In the genomic region with DNA sequence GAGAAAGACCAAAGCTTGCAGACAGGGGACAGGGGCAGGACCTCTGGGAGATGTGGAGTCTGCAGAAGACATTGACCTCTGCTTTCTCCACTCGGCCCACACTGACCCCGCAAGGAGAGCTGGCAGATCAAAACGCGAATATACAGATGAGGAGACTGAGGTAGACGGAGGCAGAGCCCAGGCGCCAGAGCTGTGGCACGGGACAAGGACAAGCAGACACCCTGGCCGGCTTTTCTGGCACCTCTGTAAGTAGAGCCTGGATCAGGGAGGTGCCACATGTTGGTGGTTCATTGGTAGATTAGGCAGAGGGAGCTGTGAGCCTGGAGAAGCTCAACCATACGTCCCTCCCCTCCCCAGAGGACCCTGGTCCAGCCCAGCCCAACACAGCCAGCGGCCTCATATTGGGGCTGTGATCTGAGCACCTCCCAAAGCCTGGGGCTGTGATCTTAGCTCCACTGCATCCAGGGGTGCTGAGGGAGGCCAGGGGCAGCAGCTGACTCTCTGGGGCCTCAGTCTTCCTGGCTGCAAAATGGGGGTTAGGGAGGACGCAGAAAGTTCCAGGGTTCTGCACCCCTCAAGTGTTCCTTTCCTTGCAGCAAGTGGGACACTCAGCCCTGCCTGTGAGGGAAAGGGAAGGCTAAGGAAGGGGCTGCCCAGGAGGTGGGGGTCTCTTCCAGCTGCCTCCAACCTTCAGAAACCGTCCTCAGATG, we compare ENCODE assay signal across 22 cellular contexts.
"Had no signal": no experiment of that assay in that cellular context is flagged by ENCODE, and none has a peak within 500 bp of the region (broad histone marks: within the 10 kb centered on the region; RNA-seq: fewer than 3 reads in every experiment).

No MANE protein-coding gene starts in this region.

- ATAC-seq: activated CD4-positive, CD25-positive, alpha-beta regulatory T cell treated with anti-CD3 and anti-CD28 coated beads, Interleukin-2, amount 50 U/mL, for 24 hours; activated CD8-positive, alpha-beta T cell treated with anti-CD3 and anti-CD28 coated beads for 36 hours; activated naive CD4-positive, alpha-beta T cell treated with anti-CD3 and anti-CD28 coated beads, Interleukin-2, amount 50 U/mL, for 72 hours; esophagus mucosa; left colon; lower lobe of right lung; right cardiac atrium; stimulated activated memory B cell treated with anti-CD40 and anti-IgM and Interleukin-4, amounts not matched to agents 10 μg/mL and 1 μg/mL and 100 μg/mL, for 72 hours had no signal

- H3K27ac Mint-ChIP-seq: activated CD4-positive, alpha-beta T cell treated with anti-CD3 and anti-CD28 coated beads, Interleukin-2, amount 10 ng/mL, durations not matched to agents 7 days and 5 days; activated CD8-positive, alpha-beta T cell treated with anti-CD3 and anti-CD28 coated beads for 36 hours; stimulated activated memory B cell treated with anti-CD40 and anti-IgM and Interleukin-4, amounts not matched to agents 10 μg/mL and 1 μg/mL and 100 μg/mL, for 72 hours had no signal

- H3K9me3 ChIP-seq: lower lobe of right lung, prostate gland, testis, uterus had no signal

- DNase-seq: activated CD4-positive, alpha-beta T cell treated with anti-CD3 and anti-CD28 coated beads, Interleukin-2, amount 10 ng/mL, durations not matched to agents 7 days and 5 days; activated CD8-positive, alpha-beta T cell treated with anti-CD3 and anti-CD28 coated beads for 36 hours; activated T-cell treated with anti-CD3 and anti-CD28 coated beads, Interleukin-2, amount 50 U/mL, for 1 hour; aorta; central memory CD4-positive, alpha-beta T cell; effector memory CD4-positive, alpha-beta T cell; foreskin melanocyte; left colon; lower lobe of right lung; naive B cell; stimulated activated CD4-positive, alpha-beta T cell treated with anti-CD3 and anti-CD28 coated beads, Interleukin-2, amount 100 ng/mL, for 24 hours; testis; trophoblast cell; uterus had no signal

- H3K27me3 ChIP-seq: testis, uterus had no signal

- H3K27ac ChIP-seq: lower lobe of right lung, prostate gland, skin epidermis, testis, uterus had no signal

- H3K36me3 ChIP-seq: lower lobe of right lung, prostate gland, uterus had no signal

- H3K4me3 ChIP-seq: lower lobe of right lung, prostate gland, skin epidermis, testis, uterus had no signal

- H3K4me3 Mint-ChIP-seq: activated CD4-positive, alpha-beta T cell treated with anti-CD3 and anti-CD28 coated beads, Interleukin-2, amount 10 ng/mL, durations not matched to agents 7 days and 5 days; activated CD8-positive, alpha-beta T cell treated with anti-CD3 and anti-CD28 coated beads for 36 hours; stimulated activated memory B cell treated with anti-CD40 and anti-IgM and Interleukin-4, amounts not matched to agents 10 μg/mL and 1 μg/mL and 100 μg/mL, for 72 hours had no signal

- H3K27me3 Mint-ChIP-seq: activated CD8-positive, alpha-beta T cell treated with anti-CD3 and anti-CD28 coated beads for 36 hours; naive B cell; stimulated activated memory B cell treated with anti-CD40 and anti-IgM and Interleukin-4, amounts not matched to agents 10 μg/mL and 1 μg/mL and 100 μg/mL, for 72 hours had no signal

- H3K36me3 Mint-ChIP-seq: activated naive CD4-positive, alpha-beta T cell treated with anti-CD3 and anti-CD28 coated beads, Interleukin-2, amount 50 U/mL, for 72 hours; brain; naive B cell; stimulated activated memory B cell treated with anti-CD40 and anti-IgM and Interleukin-4, amounts not matched to agents 10 μg/mL and 1 μg/mL and 100 μg/mL, for 72 hours had no signal

- H3K9me3 Mint-ChIP-seq: activated CD4-positive, alpha-beta T cell treated with anti-CD3 and anti-CD28 coated beads, Interleukin-2, amount 10 ng/mL, durations not matched to agents 7 days and 5 days; activated CD8-positive, alpha-beta T cell treated with anti-CD3 and anti-CD28 coated beads for 36 hours; activated naive CD4-positive, alpha-beta T cell treated with anti-CD3 and anti-CD28 coated beads, Interleukin-2, amount 50 U/mL, for 72 hours; brain; naive B cell; stimulated activated memory B cell treated with anti-CD40 and anti-IgM and Interleukin-4, amounts not matched to agents 10 μg/mL and 1 μg/mL and 100 μg/mL, for 72 hours had no signal
